Comparison of ENCODE assay signal across 1 cellular context in the genomic region with DNA sequence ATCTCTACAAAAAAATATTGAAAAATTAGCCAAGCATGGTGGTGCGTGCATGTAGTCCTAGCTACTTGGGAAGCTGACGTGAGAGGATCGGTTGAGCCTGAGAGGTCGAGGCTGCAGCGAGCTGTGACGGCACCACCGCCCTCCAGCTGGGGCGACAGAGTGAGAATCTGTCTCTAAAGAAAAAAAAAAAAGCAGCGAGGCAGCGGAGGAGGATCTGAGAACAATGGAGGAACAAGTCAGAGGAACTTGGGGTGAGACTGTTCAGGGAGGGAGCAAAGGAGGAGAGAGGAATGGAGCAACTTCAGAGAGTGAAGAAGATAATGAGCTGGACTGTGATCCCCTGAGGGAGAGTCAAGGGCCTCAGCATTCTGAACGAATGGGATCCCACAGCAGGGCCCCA.
TF ChIP-seq lines count a peak whose summit lies in the region.

No MANE protein-coding gene starts in this region.

TF ChIP-seq in HepG2, 621 proteins besides CTCF, POLR2A, EP300 and RAD21:
- TF ChIP-seq POLR2G (IDR thresholded peaks at IDR 0.05; ENCODE audit: low read depth, low read length) (no peak), BHLHE40 (IDR thresholded peaks at IDR 0.05; ENCODE audit: low read length) (no peak), ARID2 (CRISPR knock-in tag; IDR thresholded peaks at IDR 0.05; ENCODE audit: borderline replicate concordance) (no peak), U2AF2 (IDR thresholded peaks at IDR 0.05; ENCODE audit: low read depth, low read length) (no peak), CREM (IDR thresholded peaks at IDR 0.05) (no peak), CREM (CRISPR knock-in tag; IDR thresholded peaks at IDR 0.05) (no peak), NFYC (CRISPR knock-in tag; IDR thresholded peaks at IDR 0.05) (no peak), POLR2AphosphoS2 (IDR thresholded peaks at IDR 0.05; ENCODE audit: low read depth, low read length) (no peak), IRF2 (CRISPR knock-in tag; IDR thresholded peaks at IDR 0.05) (no peak), HIVEP1 (CRISPR knock-in tag; IDR thresholded peaks at IDR 0.05) (no peak)
- TF ChIP-seq, protein P1, sequence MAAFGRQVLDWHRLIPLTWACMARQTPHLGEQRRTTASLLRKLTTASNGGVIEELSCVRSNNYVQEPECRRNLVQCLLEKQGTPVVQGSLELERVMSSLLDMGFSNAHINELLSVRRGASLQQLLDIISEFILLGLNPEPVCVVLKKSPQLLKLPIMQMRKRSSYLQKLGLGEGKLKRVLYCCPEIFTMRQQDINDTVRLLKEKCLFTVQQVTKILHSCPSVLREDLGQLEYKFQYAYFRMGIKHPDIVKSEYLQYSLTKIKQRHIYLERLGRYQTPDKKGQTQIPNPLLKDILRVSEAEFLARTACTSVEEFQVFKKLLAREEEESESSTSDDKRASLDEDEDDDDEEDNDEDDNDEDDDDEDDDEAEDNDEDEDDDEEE (CRISPR knock-in tag; IDR thresholded peaks at IDR 0.05) = no peak
- TF ChIP-seq, protein P2, sequence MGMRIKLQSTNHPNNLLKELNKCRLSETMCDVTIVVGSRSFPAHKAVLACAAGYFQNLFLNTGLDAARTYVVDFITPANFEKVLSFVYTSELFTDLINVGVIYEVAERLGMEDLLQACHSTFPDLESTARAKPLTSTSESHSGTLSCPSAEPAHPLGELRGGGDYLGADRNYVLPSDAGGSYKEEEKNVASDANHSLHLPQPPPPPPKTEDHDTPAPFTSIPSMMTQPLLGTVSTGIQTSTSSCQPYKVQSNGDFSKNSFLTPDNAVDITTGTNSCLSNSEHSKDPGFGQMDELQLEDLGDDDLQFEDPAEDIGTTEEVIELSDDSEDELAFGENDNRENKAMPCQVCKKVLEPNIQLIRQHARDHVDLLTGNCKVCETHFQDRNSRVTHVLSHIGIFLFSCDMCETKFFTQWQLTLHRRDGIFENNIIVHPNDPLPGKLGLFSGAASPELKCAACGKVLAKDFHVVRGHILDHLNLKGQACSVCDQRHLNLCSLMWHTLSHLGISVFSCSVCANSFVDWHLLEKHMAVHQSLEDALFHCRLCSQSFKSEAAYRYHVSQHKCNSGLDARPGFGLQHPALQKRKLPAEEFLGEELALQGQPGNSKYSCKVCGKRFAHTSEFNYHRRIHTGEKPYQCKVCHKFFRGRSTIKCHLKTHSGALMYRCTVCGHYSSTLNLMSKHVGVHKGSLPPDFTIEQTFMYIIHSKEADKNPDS (CRISPR knock-in tag; IDR thresholded peaks at IDR 0.05) = no peak
- TF ChIP-seq, protein P3, sequence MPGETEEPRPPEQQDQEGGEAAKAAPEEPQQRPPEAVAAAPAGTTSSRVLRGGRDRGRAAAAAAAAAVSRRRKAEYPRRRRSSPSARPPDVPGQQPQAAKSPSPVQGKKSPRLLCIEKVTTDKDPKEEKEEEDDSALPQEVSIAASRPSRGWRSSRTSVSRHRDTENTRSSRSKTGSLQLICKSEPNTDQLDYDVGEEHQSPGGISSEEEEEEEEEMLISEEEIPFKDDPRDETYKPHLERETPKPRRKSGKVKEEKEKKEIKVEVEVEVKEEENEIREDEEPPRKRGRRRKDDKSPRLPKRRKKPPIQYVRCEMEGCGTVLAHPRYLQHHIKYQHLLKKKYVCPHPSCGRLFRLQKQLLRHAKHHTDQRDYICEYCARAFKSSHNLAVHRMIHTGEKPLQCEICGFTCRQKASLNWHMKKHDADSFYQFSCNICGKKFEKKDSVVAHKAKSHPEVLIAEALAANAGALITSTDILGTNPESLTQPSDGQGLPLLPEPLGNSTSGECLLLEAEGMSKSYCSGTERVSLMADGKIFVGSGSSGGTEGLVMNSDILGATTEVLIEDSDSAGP (CRISPR knock-in tag; IDR thresholded peaks at IDR 0.05; ENCODE audit: borderline replicate concordance) = no peak
- TF ChIP-seq, protein P4, sequence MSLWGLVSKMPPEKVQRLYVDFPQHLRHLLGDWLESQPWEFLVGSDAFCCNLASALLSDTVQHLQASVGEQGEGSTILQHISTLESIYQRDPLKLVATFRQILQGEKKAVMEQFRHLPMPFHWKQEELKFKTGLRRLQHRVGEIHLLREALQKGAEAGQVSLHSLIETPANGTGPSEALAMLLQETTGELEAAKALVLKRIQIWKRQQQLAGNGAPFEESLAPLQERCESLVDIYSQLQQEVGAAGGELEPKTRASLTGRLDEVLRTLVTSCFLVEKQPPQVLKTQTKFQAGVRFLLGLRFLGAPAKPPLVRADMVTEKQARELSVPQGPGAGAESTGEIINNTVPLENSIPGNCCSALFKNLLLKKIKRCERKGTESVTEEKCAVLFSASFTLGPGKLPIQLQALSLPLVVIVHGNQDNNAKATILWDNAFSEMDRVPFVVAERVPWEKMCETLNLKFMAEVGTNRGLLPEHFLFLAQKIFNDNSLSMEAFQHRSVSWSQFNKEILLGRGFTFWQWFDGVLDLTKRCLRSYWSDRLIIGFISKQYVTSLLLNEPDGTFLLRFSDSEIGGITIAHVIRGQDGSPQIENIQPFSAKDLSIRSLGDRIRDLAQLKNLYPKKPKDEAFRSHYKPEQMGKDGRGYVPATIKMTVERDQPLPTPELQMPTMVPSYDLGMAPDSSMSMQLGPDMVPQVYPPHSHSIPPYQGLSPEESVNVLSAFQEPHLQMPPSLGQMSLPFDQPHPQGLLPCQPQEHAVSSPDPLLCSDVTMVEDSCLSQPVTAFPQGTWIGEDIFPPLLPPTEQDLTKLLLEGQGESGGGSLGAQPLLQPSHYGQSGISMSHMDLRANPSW (CRISPR knock-in tag; IDR thresholded peaks at IDR 0.05; ENCODE audit: borderline replicate concordance) = no peak
